29 cellular contexts compared by ENCODE assay signal in the genomic region with DNA sequence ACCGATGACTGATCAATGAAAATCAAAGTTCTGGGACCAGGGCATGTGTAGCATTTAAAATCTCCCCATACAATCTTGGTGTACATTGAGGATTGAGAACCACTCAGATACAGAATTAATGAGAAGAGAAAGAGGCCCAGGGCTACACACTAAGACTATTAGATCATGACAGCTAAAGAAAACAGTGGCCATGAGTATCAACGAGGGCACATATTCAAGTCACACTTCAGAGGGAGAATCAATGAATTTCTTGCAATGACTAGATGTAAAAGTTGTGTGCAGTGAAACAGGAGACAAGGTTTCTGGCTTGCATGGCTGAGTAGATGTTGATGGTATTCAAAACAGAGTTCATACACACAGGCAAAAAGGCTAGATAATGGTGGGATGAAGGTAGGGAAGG. TPM values are rescaled to one million over a fixed set of nuclear protein-coding genes. Genes with fewer than 3 reads are reported as not detected.
A peak's percentile ranks its signal among the peaks of the same experiment; 100 is the strongest.
DNase-seq lines count a peak whose midpoint lies in the region; ATAC-seq and TF ChIP-seq lines count a peak whose summit lies in the region.
"Had no signal": no experiment of that assay in that cellular context is flagged by ENCODE, and none has a peak within 500 bp of the region (broad histone marks: within the 10 kb centered on the region; RNA-seq: fewer than 3 reads in every experiment).

No MANE protein-coding gene starts in this region.

- peak; percentile 45 for DNase-seq in GM12865 (ENCODE audit: low read depth)
- DNase-seq in RWPE2 (ENCODE audit: low spot score): no peak
- no peak for DNase-seq in central memory CD8-positive, alpha-beta T cell (ENCODE audit: low spot score in 2 of 2)
- no peak for DNase-seq in naive B cell
- DNase-seq in BE2C: no peak
- no peak for DNase-seq in PC-9
- DNase-seq in GDM1 (lab: John Stamatoyannopoulos, UW): no peak
- DNase-seq in substantia nigra (lab: John Stamatoyannopoulos, UW): no peak
- DNase-seq: activated CD8-positive, alpha-beta T cell treated with anti-CD3 and anti-CD28 coated beads for 36 hours; activated effector memory CD4-positive, alpha-beta T cell treated with Interleukin-2 at 50 U/mL for 16 hours; anterior cingulate cortex; DMS79 treated with DMSO at 0.1 percent for 48 hours; endodermal cell; H9; KBM-7; left ventricle myocardium inferior; naive thymus-derived CD8-positive, alpha-beta T cell; NCI-H1417; NCI-H2081; NCI-H345; NCI-H774; occipital lobe; T-helper 17 cell had no signal

- H4K20me1 ChIP-seq in PC-9 (ENCODE audit: insufficient read depth): no peaks in the 10 kb centered on the region
- H4K20me1 ChIP-seq: BLaER1 had no signal

- H3K4me3 ChIP-seq in GM12865 (ENCODE audit: low read depth, low read length): no peak overlapping the region
- no peak overlapping the region for H3K4me3 ChIP-seq in RWPE2 (ENCODE audit: severe bottlenecking)
- no peak overlapping the region for H3K4me3 ChIP-seq in BE2C (ENCODE audit: low read depth, low read length)
- H3K4me3 ChIP-seq in PC-9: no peak overlapping the region
- H3K4me3 ChIP-seq: BLaER1, left ventricle myocardium inferior, MG63 had no signal

- peaks cover 3% of the 10 kb centered on the region for H3K36me3 ChIP-seq in RWPE2 (ENCODE audit: low read depth)
- no peaks in the 10 kb centered on the region for H3K36me3 ChIP-seq in BE2C
- peaks cover 7% of the 10 kb centered on the region; the same call in 1 of the 2 replicates for H3K36me3 ChIP-seq in PC-9 (ENCODE audit: low read depth)
- H3K36me3 ChIP-seq: left ventricle myocardium inferior had no signal

- H3K27me3 ChIP-seq in RWPE2 (ENCODE audit: insufficient read depth, poor library complexity, severe bottlenecking) (no peaks in the 10 kb centered on the region), BE2C (no peaks in the 10 kb centered on the region), PC-9 (ENCODE audit: insufficient read depth, low read depth) (no peaks in the 10 kb centered on the region)
- H3K27me3 ChIP-seq: BLaER1, MG63 had no signal

- peaks cover 9% of the 10 kb centered on the region for H3K9me3 ChIP-seq in RWPE2 (ENCODE audit: severe bottlenecking)
- H3K9me3 ChIP-seq in BE2C: no peaks in the 10 kb centered on the region
- H3K9me3 ChIP-seq in PC-9 (ENCODE audit: insufficient read depth, low read depth): peaks cover 31% of the 10 kb centered on the region

- peaks cover 25% of the 10 kb centered on the region for H3K4me1 Mint-ChIP-seq in central memory CD8-positive, alpha-beta T cell
- peaks cover 40 to 57% (median 49%) of the 10 kb centered on the region in 3 donors for H3K4me1 Mint-ChIP-seq in naive B cell

- CTCF ChIA-PET in PC-9 (lab: Charles Lee): no interaction called here

- BruUV-seq in PC-9 (replicated peaks; lab: Mats Ljungman, UMichigan): no TSS peak

- H3K4me1 ChIP-seq in RWPE2 (ENCODE audit: insufficient read depth, poor library complexity, severe bottlenecking): peaks cover 32% of the 10 kb centered on the region
- H3K4me1 ChIP-seq in BE2C: no peaks in the 10 kb centered on the region
- peaks cover 10% of the 10 kb centered on the region; the same call in 1 of the 2 replicates for H3K4me1 ChIP-seq in PC-9 (replicated peaks; ENCODE audit: insufficient read depth)
- H3K4me1 ChIP-seq: BLaER1 had no signal

- intact Hi-C loops in PC-9 (cut with micrococcal nuclease; ENCODE audit: unreplicated experiment): no loop called here

- no peaks in the 10 kb centered on the region for H3K9me2 ChIP-seq in PC-9 (ENCODE audit: insufficient read depth)

- no peak overlapping the region for H3K4me2 ChIP-seq in PC-9
- H3K4me2 ChIP-seq: BLaER1 had no signal

- peaks cover 12% of the 10 kb centered on the region; the same call in 1 of the 2 replicates for H3K79me2 ChIP-seq in PC-9 (ENCODE audit: low read depth)

- peaks cover 6% of the 10 kb centered on the region for H3K9me3 Mint-ChIP-seq in central memory CD8-positive, alpha-beta T cell
- H3K9me3 Mint-ChIP-seq in naive B cell: peaks cover 6 to 16% (median 12%) of the 10 kb centered on the region in 7 donors

- TF ChIP-seq CTCF in GM12865 (IDR thresholded peaks at IDR 0.05; ENCODE audit: insufficient read depth, low read depth, low read length, missing control alignments) (no peak), RWPE2 (IDR thresholded peaks at IDR 0.05; ENCODE audit: poor library complexity, severe bottlenecking) (no peak), BE2C (IDR thresholded peaks at IDR 0.05; ENCODE audit: low read depth, low read length) (no peak), PC-9 (conservative IDR thresholded peaks at IDR 0.05) (no peak)

- peaks cover 6% of the 10 kb centered on the region for H3K36me3 Mint-ChIP-seq in central memory CD8-positive, alpha-beta T cell (ENCODE audit: insufficient read depth)
- peaks cover 5 to 9% of the 10 kb centered on the region in 2 donors for H3K36me3 Mint-ChIP-seq in naive B cell

- no peaks in the 10 kb centered on the region for H3K27me3 Mint-ChIP-seq in central memory CD8-positive, alpha-beta T cell
- no peaks in the 10 kb centered on the region for H3K27me3 Mint-ChIP-seq in naive B cell
- H3K27me3 Mint-ChIP-seq: activated CD8-positive, alpha-beta T cell treated with anti-CD3 and anti-CD28 coated beads for 36 hours; activated naive CD8-positive, alpha-beta T cell; dendritic cell treated with granulocyte-macrophage colony-stimulating factor and Interleukin-4, amounts not matched to agents 40 ng/mL and 50 ng/mL, for 4 days; naive thymus-derived CD8-positive, alpha-beta T cell; T-helper 17 cell; type B pancreatic cell had no signal

- no peaks in the 10 kb centered on the region; the same call in 1 of the 2 replicates for H3F3A ChIP-seq in PC-9 (ENCODE audit: insufficient read depth, low read depth)

- peak overlapping the region; percentile 79 for H3K27ac ChIP-seq in RWPE2 (ENCODE audit: poor library complexity, severe bottlenecking)
- H3K27ac ChIP-seq in PC-9: no peak overlapping the region
- H3K27ac ChIP-seq in substantia nigra (ENCODE audit: low read depth, low read length, poor library complexity, severe bottlenecking): no peak overlapping the region
- H3K27ac ChIP-seq: BLaER1, left ventricle myocardium inferior had no signal

- no peak for ATAC-seq in RWPE2 (ENCODE audit: low read depth)
- no peak for ATAC-seq in central memory CD8-positive, alpha-beta T cell (replicated peaks; ENCODE audit: extremely low read depth, poor library complexity, severe bottlenecking)
- no peak for ATAC-seq in naive B cell (ENCODE audit: low read depth in 2 of 2)
- ATAC-seq: activated CD8-positive, alpha-beta T cell treated with anti-CD3 and anti-CD28 coated beads for 36 hours; naive thymus-derived CD8-positive, alpha-beta T cell had no signal

- POLR2A ChIA-PET in PC-9 (lab: Charles Lee; ENCODE audit: unreplicated experiment): no interaction called here

- H3K4me3 Mint-ChIP-seq in central memory CD8-positive, alpha-beta T cell: no peak overlapping the region
- H3K4me3 Mint-ChIP-seq in naive B cell: peak overlapping the region in 5 of 8 donors; percentile 2 to 25 (median 7)
- H3K4me3 Mint-ChIP-seq: activated CD8-positive, alpha-beta T cell treated with anti-CD3 and anti-CD28 coated beads for 36 hours; activated naive CD8-positive, alpha-beta T cell; dendritic cell treated with granulocyte-macrophage colony-stimulating factor and Interleukin-4, amounts not matched to agents 40 ng/mL and 50 ng/mL, for 4 days; endodermal cell; H9; mesothelial cell of epicardium; naive thymus-derived CD8-positive, alpha-beta T cell; type B pancreatic cell had no signal

- H2AFZ ChIP-seq in PC-9: no peak overlapping the region

- H3K27ac Mint-ChIP-seq in central memory CD8-positive, alpha-beta T cell (ENCODE audit: low read depth): peak overlapping the region; percentile 3
- H3K27ac Mint-ChIP-seq in naive B cell: peak overlapping the region; percentile 8 to 90 (median 58)
- H3K27ac Mint-ChIP-seq: activated naive CD8-positive, alpha-beta T cell; dendritic cell treated with granulocyte-macrophage colony-stimulating factor and Interleukin-4, amounts not matched to agents 40 ng/mL and 50 ng/mL, for 4 days; endodermal cell; mesothelial cell of epicardium; type B pancreatic cell had no signal

RNA-seq across cellular contexts. Expression of gene METTL8, which starts 29.1 kb away (rescaled TPM):
- 10 to 100 TPM; 25.9 to 70.3 (median 54.4) TPM for polyA plus RNA-seq in naive B cell (ENCODE audit: low read depth in 6 of 6)
- polyA plus RNA-seq in BE2C (2012; ENCODE audit: insufficient read depth, insufficient read length, low read depth): 1.9 TPM
- total RNA-seq in PC-9 (2021): 21.8 and 24.3 TPM in 2 replicates

RNA-seq across cellular contexts. Expression of gene DCAF17, which starts 29.3 kb away (rescaled TPM):
- polyA plus RNA-seq in naive B cell (ENCODE audit: low read depth in 6 of 6): 10 to 100 TPM; 13.4 to 20.1 (median 17.0) TPM
- 7.0 TPM for polyA plus RNA-seq in BE2C (2012; ENCODE audit: insufficient read depth, insufficient read length, low read depth)
- total RNA-seq in PC-9 (2021): 22.0 and 22.1 TPM in 2 replicates
